In the genomic region with DNA sequence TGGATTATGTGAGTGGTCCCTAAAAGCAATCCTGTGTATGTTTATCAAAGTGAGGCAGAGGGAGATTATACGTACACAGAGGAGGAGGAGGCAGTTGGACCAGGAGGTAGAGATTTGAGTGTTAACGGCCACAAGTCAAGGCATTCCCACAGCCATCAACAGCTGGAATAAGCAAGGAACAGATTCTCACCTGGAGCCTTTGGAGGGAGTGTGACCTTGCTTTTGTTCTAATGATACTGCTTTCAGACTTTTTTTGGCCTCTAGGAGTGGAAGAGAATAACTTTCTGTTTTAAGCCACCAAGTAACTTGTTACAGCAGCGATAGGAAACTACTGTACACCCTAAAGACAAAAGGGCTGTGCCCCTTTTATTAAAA, we compare ENCODE assay signal across 12 cellular contexts. TPM values are rescaled to one million over a fixed set of nuclear protein-coding genes. Genes with fewer than 3 reads are reported as not detected.
DNase-seq lines count a peak whose midpoint lies in the region; ATAC-seq and TF ChIP-seq lines count a peak whose summit lies in the region.
"Had no signal": no experiment of that assay in that cellular context is flagged by ENCODE, and none has a peak within 500 bp of the region (broad histone marks: within the 10 kb centered on the region; RNA-seq: fewer than 3 reads in every experiment).

No MANE protein-coding gene starts in this region.

- ATAC-seq in GM19035 (IDR thresholded peaks at IDR 0.05; ENCODE audit: unreplicated experiment) (no peak), HG03280 (IDR thresholded peaks at IDR 0.05; ENCODE audit: unreplicated experiment) (no peak)
- ATAC-seq: left colon had no signal

- H3K4me2 ChIP-seq in MM.1S (ENCODE audit: low read depth, low read length), result no peak overlapping the region

- WGBS in ovary, 3 donors, result 26 to 38% (median 31%) methylated on average over 3 of the region's 3 CpGs

- H2AFZ ChIP-seq in MM.1S (ENCODE audit: low read length), result no peak overlapping the region

- no peaks in the 10 kb centered on the region for H3K36me3 ChIP-seq in ovary
- H3K36me3 ChIP-seq in MM.1S (replicated peaks; ENCODE audit: insufficient read depth, low read length), result no peaks in the 10 kb centered on the region
- H3K36me3 ChIP-seq: HAP-1 had no signal

- H3K9me2 ChIP-seq in MM.1S (replicated peaks; ENCODE audit: insufficient read depth, low read length), result no peaks in the 10 kb centered on the region

- H3K9ac ChIP-seq in MM.1S (ENCODE audit: low read length), result no peak overlapping the region

- DNase-seq in D341Med (ENCODE audit: low spot score) (peak; percentile 42), NCI-H82 treated with DMSO at 0.1 percent for 48 hours (lab: John Stamatoyannopoulos, UW; ENCODE audit: unreplicated experiment) (peak; percentile 55), erythroblast (lab: John Stamatoyannopoulos, UW) (peak; percentile 29 to 33), ovary (no peak), MM.1S (no peak), mucosa of gallbladder (ENCODE audit: low spot score) (no peak)
- DNase-seq: activated gamma-delta T cell treated with Interleukin-2 at 50 U/mL for 16 hours; left colon; stimulated activated CD4-positive, alpha-beta T cell treated with anti-CD3 and anti-CD28 coated beads, Interleukin-4, amount 100 ng/mL, for 4 hours had no signal

- no peak for TF ChIP-seq CTCF in ovary (IDR thresholded peaks at IDR 0.05)
- no peak for TF ChIP-seq CTCF in MM.1S (IDR thresholded peaks at IDR 0.05; ENCODE audit: low read length)

- intact Hi-C loops in ovary (cut with DNase I), result no loop called here

- H3K79me2 ChIP-seq in MM.1S (ENCODE audit: low read length), result no peaks in the 10 kb centered on the region

- H3K27me3 ChIP-seq in ovary (no peaks in the 10 kb centered on the region), MM.1S (replicated peaks; ENCODE audit: insufficient read depth, low read length) (no peaks in the 10 kb centered on the region)

- TF ChIP-seq POLR2A in erythroblast (IDR thresholded peaks at IDR 0.05; ENCODE audit: low read length) (no peak), ovary (IDR thresholded peaks at IDR 0.05) (no peak)

- H3K27ac ChIP-seq in ovary, result peak overlapping the region; percentile 28 to 55
- H3K27ac ChIP-seq in MM.1S (ENCODE audit: low read length), result no peak overlapping the region

- H3K9me3 ChIP-seq in ovary (no peaks in the 10 kb centered on the region), MM.1S (replicated peaks; ENCODE audit: insufficient read depth, low read length) (no peaks in the 10 kb centered on the region)

- H3K4me1 ChIP-seq in ovary (ENCODE audit: insufficient read depth) (peaks cover 2% of the 10 kb centered on the region), MM.1S (ENCODE audit: low read length) (no peaks in the 10 kb centered on the region)

- H4K20me1 ChIP-seq in MM.1S (ENCODE audit: insufficient read depth, low read length), result no peaks in the 10 kb centered on the region

- H3F3A ChIP-seq in MM.1S (ENCODE audit: insufficient read depth, low read length), result no peaks in the 10 kb centered on the region

- H3K4me3 ChIP-seq in ovary (no peak overlapping the region), MM.1S (ENCODE audit: low read length) (no peak overlapping the region)
- H3K4me3 ChIP-seq: HAP-1 had no signal

- TF ChIP-seq EP300 in ovary (IDR thresholded peaks at IDR 0.05), result no peak

RNA-seq across cellular contexts. Expression of a gene that starts 18.1 kb away (rescaled TPM):
- total RNA-seq in ovary (10 to 100 TPM; 10.7 to 26.5 (median 22.8) TPM), mucosa of gallbladder (40.7 TPM)
- polyA plus RNA-seq in ovary, result 1 to 10 TPM; 3.2 to 7.4 TPM

Comparison
In these comparisons a context has a peak if more than half of its experiments do, and no peak if none do; other contexts are left out.
1. DNase-seq: peak in D341Med (single experiment), NCI-H82 treated with DMSO at 0.1 percent for 48 hours (single experiment) and erythroblast (2 of 2); none in ovary (0 of 5), MM.1S (single experiment) and mucosa of gallbladder (single experiment).